In genomic region chr4:3385719-3386440, GRCh38 we compare ENCODE assay signal across 1 cellular context.
TF ChIP-seq lines count a peak whose summit lies in the region.

No MANE protein-coding gene starts in this region.

TF ChIP-seq in H1, 55 proteins besides CTCF, POLR2A, EP300 and RAD21:
- TF ChIP-seq SIRT6 (IDR thresholded peaks at IDR 0.05; ENCODE audit: low read length) (no peak), NRF1 (IDR thresholded peaks at IDR 0.05; ENCODE audit: low read depth, low read length) (no peak), TBP (IDR thresholded peaks at IDR 0.05; ENCODE audit: low read depth, low read length) (no peak), RBBP5 (IDR thresholded peaks at IDR 0.05; ENCODE audit: borderline replicate concordance, low read depth, low read length) (no peak), JUND (IDR thresholded peaks at IDR 0.05; ENCODE audit: low read length) (no peak), KDM1A (IDR thresholded peaks at IDR 0.05; ENCODE audit: borderline replicate concordance, low read length) (no peak), YY1 (IDR thresholded peaks at IDR 0.05; ENCODE audit: low read depth, low read length) (no peak)
TF ChIP-seq in H1: peak in this region for 0.
